ENCODE assay signal across 1 cellular context in genomic region chr11:236774-237767, GRCh38.
A peak's percentile ranks its signal among the peaks of the same experiment; 100 is the strongest.
TF ChIP-seq lines count a peak whose summit lies in the region.

Gene PSMD13 (plus strand): TSS chr11:236976. CDS start chr11:237050, 74 bp downstream.

TF ChIP-seq in HepG2, 621 proteins besides CTCF, POLR2A, EP300 and RAD21 (continued from another document and continues in another):
- peak; percentile 81 for TF ChIP-seq HNF1B (CRISPR knock-in tag; IDR thresholded peaks at IDR 0.05)
- peak; percentile 31; the same call in 1 of the 2 replicates for TF ChIP-seq ZSCAN9 (CRISPR knock-in tag; IDR thresholded peaks at IDR 0.05; ENCODE audit: borderline replicate concordance)
- TF ChIP-seq, protein P1, sequence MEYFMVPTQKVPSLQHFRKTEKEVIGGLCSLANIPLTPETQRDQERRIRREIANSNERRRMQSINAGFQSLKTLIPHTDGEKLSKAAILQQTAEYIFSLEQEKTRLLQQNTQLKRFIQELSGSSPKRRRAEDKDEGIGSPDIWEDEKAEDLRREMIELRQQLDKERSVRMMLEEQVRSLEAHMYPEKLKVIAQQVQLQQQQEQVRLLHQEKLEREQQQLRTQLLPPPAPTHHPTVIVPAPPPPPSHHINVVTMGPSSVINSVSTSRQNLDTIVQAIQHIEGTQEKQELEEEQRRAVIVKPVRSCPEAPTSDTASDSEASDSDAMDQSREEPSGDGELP (IDR thresholded peaks at IDR 0.05; ENCODE audit: borderline replicate concordance, low read depth): 0 out of 2 replicates have a peak, but pooled peaks have one; percentile 12
- TF ChIP-seq, protein P2, sequence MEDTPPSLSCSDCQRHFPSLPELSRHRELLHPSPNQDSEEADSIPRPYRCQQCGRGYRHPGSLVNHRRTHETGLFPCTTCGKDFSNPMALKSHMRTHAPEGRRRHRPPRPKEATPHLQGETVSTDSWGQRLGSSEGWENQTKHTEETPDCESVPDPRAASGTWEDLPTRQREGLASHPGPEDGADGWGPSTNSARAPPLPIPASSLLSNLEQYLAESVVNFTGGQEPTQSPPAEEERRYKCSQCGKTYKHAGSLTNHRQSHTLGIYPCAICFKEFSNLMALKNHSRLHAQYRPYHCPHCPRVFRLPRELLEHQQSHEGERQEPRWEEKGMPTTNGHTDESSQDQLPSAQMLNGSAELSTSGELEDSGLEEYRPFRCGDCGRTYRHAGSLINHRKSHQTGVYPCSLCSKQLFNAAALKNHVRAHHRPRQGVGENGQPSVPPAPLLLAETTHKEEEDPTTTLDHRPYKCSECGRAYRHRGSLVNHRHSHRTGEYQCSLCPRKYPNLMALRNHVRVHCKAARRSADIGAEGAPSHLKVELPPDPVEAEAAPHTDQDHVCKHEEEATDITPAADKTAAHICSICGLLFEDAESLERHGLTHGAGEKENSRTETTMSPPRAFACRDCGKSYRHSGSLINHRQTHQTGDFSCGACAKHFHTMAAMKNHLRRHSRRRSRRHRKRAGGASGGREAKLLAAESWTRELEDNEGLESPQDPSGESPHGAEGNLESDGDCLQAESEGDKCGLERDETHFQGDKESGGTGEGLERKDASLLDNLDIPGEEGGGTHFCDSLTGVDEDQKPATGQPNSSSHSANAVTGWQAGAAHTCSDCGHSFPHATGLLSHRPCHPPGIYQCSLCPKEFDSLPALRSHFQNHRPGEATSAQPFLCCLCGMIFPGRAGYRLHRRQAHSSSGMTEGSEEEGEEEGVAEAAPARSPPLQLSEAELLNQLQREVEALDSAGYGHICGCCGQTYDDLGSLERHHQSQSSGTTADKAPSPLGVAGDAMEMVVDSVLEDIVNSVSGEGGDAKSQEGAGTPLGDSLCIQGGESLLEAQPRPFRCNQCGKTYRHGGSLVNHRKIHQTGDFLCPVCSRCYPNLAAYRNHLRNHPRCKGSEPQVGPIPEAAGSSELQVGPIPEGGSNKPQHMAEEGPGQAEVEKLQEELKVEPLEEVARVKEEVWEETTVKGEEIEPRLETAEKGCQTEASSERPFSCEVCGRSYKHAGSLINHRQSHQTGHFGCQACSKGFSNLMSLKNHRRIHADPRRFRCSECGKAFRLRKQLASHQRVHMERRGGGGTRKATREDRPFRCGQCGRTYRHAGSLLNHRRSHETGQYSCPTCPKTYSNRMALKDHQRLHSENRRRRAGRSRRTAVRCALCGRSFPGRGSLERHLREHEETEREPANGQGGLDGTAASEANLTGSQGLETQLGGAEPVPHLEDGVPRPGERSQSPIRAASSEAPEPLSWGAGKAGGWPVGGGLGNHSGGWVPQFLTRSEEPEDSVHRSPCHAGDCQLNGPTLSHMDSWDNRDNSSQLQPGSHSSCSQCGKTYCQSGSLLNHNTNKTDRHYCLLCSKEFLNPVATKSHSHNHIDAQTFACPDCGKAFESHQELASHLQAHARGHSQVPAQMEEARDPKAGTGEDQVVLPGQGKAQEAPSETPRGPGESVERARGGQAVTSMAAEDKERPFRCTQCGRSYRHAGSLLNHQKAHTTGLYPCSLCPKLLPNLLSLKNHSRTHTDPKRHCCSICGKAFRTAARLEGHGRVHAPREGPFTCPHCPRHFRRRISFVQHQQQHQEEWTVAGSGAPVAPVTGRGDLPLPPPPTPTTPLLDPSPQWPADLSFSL (CRISPR knock-in tag; IDR thresholded peaks at IDR 0.05): no peak
- TF ChIP-seq, protein P3, sequence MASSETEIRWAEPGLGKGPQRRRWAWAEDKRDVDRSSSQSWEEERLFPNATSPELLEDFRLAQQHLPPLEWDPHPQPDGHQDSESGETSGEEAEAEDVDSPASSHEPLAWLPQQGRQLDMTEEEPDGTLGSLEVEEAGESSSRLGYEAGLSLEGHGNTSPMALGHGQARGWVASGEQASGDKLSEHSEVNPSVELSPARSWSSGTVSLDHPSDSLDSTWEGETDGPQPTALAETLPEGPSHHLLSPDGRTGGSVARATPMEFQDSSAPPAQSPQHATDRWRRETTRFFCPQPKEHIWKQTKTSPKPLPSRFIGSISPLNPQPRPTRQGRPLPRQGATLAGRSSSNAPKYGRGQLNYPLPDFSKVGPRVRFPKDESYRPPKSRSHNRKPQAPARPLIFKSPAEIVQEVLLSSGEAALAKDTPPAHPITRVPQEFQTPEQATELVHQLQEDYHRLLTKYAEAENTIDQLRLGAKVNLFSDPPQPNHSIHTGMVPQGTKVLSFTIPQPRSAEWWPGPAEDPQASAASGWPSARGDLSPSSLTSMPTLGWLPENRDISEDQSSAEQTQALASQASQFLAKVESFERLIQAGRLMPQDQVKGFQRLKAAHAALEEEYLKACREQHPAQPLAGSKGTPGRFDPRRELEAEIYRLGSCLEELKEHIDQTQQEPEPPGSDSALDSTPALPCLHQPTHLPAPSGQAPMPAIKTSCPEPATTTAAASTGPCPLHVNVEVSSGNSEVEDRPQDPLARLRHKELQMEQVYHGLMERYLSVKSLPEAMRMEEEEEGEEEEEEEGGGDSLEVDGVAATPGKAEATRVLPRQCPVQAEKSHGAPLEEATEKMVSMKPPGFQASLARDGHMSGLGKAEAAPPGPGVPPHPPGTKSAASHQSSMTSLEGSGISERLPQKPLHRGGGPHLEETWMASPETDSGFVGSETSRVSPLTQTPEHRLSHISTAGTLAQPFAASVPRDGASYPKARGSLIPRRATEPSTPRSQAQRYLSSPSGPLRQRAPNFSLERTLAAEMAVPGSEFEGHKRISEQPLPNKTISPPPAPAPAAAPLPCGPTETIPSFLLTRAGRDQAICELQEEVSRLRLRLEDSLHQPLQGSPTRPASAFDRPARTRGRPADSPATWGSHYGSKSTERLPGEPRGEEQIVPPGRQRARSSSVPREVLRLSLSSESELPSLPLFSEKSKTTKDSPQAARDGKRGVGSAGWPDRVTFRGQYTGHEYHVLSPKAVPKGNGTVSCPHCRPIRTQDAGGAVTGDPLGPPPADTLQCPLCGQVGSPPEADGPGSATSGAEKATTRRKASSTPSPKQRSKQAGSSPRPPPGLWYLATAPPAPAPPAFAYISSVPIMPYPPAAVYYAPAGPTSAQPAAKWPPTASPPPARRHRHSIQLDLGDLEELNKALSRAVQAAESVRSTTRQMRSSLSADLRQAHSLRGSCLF (CRISPR knock-in tag; IDR thresholded peaks at IDR 0.05; ENCODE audit: borderline replicate concordance): no peak
- no peak for TF ChIP-seq PAX8 (CRISPR knock-in tag; IDR thresholded peaks at IDR 0.05; ENCODE audit: borderline replicate concordance)
- TF ChIP-seq ZNF567 (CRISPR knock-in tag; IDR thresholded peaks at IDR 0.05; ENCODE audit: borderline replicate concordance): peak; percentile 46; the same call in 1 of the 2 replicates
- TF ChIP-seq, protein P4, sequence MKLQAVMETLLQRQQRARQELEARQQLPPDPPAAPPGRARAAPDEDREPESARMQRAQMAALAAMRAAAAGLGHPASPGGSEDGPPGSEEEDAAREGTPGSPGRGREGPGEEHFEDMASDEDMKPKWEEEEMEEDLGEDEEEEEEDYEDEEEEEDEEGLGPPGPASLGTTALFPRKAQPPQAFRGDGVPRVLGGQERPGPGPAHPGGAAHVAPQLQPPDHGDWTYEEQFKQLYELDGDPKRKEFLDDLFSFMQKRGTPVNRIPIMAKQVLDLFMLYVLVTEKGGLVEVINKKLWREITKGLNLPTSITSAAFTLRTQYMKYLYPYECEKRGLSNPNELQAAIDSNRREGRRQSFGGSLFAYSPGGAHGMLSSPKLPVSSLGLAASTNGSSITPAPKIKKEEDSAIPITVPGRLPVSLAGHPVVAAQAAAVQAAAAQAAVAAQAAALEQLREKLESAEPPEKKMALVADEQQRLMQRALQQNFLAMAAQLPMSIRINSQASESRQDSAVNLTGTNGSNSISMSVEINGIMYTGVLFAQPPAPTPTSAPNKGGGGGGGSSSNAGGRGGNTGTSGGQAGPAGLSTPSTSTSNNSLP (IDR thresholded peaks at IDR 0.05; ENCODE audit: low read depth, low read length): no peak
- TF ChIP-seq MYC (CRISPR knock-in tag; IDR thresholded peaks at IDR 0.05; ENCODE audit: borderline replicate concordance): no peak
- no peak for TF ChIP-seq NR2F6 (IDR thresholded peaks at IDR 0.05)
- TF ChIP-seq NR2F6 (CRISPR knock-in tag; IDR thresholded peaks at IDR 0.05): no peak
- TF ChIP-seq ZNF362 (CRISPR knock-in tag; IDR thresholded peaks at IDR 0.05; ENCODE audit: borderline replicate concordance): no peak
- 0 out of 2 replicates have a peak, but pooled peaks have one; percentile 31 for TF ChIP-seq MTA1 (CRISPR knock-in tag; IDR thresholded peaks at IDR 0.05; ENCODE audit: borderline replicate concordance)
- peak; percentile 33; the same call in 1 of the 2 replicates for TF ChIP-seq PITX1 (CRISPR knock-in tag; IDR thresholded peaks at IDR 0.05)
- no peak for TF ChIP-seq REXO4 (CRISPR knock-in tag; IDR thresholded peaks at IDR 0.05; ENCODE audit: borderline replicate concordance)
- TF ChIP-seq ZNF747 (CRISPR knock-in tag; IDR thresholded peaks at IDR 0.05; ENCODE audit: borderline replicate concordance): no peak
- TF ChIP-seq, protein P5, sequence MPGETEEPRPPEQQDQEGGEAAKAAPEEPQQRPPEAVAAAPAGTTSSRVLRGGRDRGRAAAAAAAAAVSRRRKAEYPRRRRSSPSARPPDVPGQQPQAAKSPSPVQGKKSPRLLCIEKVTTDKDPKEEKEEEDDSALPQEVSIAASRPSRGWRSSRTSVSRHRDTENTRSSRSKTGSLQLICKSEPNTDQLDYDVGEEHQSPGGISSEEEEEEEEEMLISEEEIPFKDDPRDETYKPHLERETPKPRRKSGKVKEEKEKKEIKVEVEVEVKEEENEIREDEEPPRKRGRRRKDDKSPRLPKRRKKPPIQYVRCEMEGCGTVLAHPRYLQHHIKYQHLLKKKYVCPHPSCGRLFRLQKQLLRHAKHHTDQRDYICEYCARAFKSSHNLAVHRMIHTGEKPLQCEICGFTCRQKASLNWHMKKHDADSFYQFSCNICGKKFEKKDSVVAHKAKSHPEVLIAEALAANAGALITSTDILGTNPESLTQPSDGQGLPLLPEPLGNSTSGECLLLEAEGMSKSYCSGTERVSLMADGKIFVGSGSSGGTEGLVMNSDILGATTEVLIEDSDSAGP (CRISPR knock-in tag; IDR thresholded peaks at IDR 0.05; ENCODE audit: borderline replicate concordance): peak; percentile 55; the same call in 1 of the 2 replicates
- TF ChIP-seq ZNF614 (CRISPR knock-in tag; IDR thresholded peaks at IDR 0.05; ENCODE audit: borderline replicate concordance): no peak; the same call in 1 of the 2 replicates
- TF ChIP-seq ZNF232 (CRISPR knock-in tag; IDR thresholded peaks at IDR 0.05; ENCODE audit: borderline replicate concordance): 0 out of 2 replicates have a peak, but pooled peaks have one; percentile 28
- TF ChIP-seq TFDP2 (CRISPR knock-in tag; IDR thresholded peaks at IDR 0.05): peak; percentile 56
- TF ChIP-seq NFIB (CRISPR knock-in tag; IDR thresholded peaks at IDR 0.05; ENCODE audit: borderline replicate concordance): no peak
- no peak for TF ChIP-seq ZNF781 (CRISPR knock-in tag; IDR thresholded peaks at IDR 0.05; ENCODE audit: borderline replicate concordance, not compliant biosample characterization)
- peak; percentile 95 for TF ChIP-seq HNRNPLL (IDR thresholded peaks at IDR 0.05; ENCODE audit: low read depth, low read length, poor library complexity, severe bottlenecking)
- no peak for TF ChIP-seq BCLAF1 (IDR thresholded peaks at IDR 0.05)
- TF ChIP-seq NR1H2 (CRISPR knock-in tag; IDR thresholded peaks at IDR 0.05; ENCODE audit: borderline replicate concordance, low read depth): no peak
- TF ChIP-seq ZNF576 (CRISPR knock-in tag; IDR thresholded peaks at IDR 0.05): no peak
- no peak for TF ChIP-seq ZNF570 (CRISPR knock-in tag; IDR thresholded peaks at IDR 0.05; ENCODE audit: borderline replicate concordance)
- peak; percentile 64; the same call in 1 of the 2 replicates for TF ChIP-seq ZNF274 (CRISPR knock-in tag; IDR thresholded peaks at IDR 0.05)
- TF ChIP-seq YEATS4 (CRISPR knock-in tag; IDR thresholded peaks at IDR 0.05; ENCODE audit: borderline replicate concordance): peak; percentile 78
- peak; percentile 59 for TF ChIP-seq HIVEP1 (CRISPR knock-in tag; IDR thresholded peaks at IDR 0.05)
